1 cellular context compared by ENCODE assay signal in the genomic region with DNA sequence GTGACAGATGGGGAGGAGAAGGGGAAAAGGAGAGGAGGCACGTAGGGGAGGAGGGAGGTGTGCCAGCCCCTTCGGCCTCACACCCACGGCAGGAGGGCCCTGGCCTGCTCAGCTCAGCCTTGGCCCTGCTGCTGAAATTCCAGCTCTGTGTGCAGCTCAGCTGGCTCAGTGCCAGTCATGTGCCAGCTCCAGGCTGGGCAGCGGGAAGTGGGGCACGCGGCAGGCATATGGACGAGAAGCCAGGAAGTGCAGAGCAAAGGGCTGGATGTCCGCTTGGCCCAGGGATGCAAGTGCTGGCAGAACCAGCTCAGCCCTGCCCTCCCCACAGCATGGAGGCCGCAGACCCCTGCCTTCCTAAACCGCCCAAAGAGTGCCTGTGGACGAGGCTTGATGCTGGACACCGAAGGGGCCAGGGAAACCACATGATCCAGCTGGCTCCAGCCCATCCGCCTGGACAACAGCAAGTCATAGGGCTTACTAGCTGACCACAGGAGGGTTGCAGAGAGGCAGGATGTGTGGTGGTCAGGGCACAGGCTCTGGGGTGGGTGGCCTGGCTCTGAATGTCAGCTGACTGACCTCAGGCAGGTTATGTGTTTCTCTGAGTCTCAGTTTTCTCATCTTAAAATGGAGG.
TF ChIP-seq lines count a peak whose summit lies in the region.

No MANE protein-coding gene starts in this region.

TF ChIP-seq in SK-N-SH treated with all-trans-retinoic acid at 6 μM for 48 hours, 23 proteins besides CTCF, POLR2A, EP300 and RAD21 (continued from another document):
- TF ChIP-seq TSHZ2 (CRISPR knock-in tag; IDR thresholded peaks at IDR 0.05): no peak
